27 cellular contexts compared by ENCODE assay signal in genomic region chr20:52433326-52434040, GRCh38.
"Had no signal": no experiment of that assay in that cellular context is flagged by ENCODE, and none has a peak within 500 bp of the region (broad histone marks: within the 10 kb centered on the region; RNA-seq: fewer than 3 reads in every experiment).

No MANE protein-coding gene starts in this region.

- H3K27me3 Mint-ChIP-seq: dendritic cell treated with granulocyte-macrophage colony-stimulating factor and Interleukin-4, amounts not matched to agents 40 ng/mL and 50 ng/mL, for 4 days; naive thymus-derived CD4-positive, alpha-beta T cell had no signal

- H3K4me2 ChIP-seq: neural progenitor cell had no signal

- ATAC-seq: esophagus mucosa; left ventricle myocardium superior; naive thymus-derived CD4-positive, alpha-beta T cell; stimulated activated effector memory CD8-positive, alpha-beta T cell treated with anti-CD3 and anti-CD28 coated beads, Interleukin-12 subunit alpha, Interleukin-12 subunit beta, amount 100 ng/mL, for 72 hours had no signal

- H2AFZ ChIP-seq: neural progenitor cell had no signal

- FAIRE-seq: keratinocyte had no signal

- H3K36me3 ChIP-seq: gastrocnemius medialis, neural progenitor cell, prostate gland, right atrium auricular region, sigmoid colon, stomach, thyroid gland, vagina had no signal

- H3K27ac ChIP-seq: epithelial cell of prostate, gastrocnemius medialis, neural progenitor cell, prostate gland, right atrium auricular region, sigmoid colon, stomach, thyroid gland, vagina had no signal

- H3K27me3 ChIP-seq: gastrocnemius medialis, neural progenitor cell, right atrium auricular region, sigmoid colon, stomach, thyroid gland, vagina had no signal

- DNase-seq: effector CD8-positive, alpha-beta T cell; endodermal cell; foreskin fibroblast; gastrocnemius medialis; head of caudate nucleus; left ventricle myocardium superior; naive thymus-derived CD4-positive, alpha-beta T cell; sigmoid colon; stimulated activated CD4-positive, alpha-beta T cell treated with anti-CD3 and anti-CD28 coated beads, Interleukin-2, amount 100 ng/mL, for 24 hours; stimulated activated CD4-positive, alpha-beta T cell treated with anti-CD3 and anti-CD28 coated beads, Interleukin-4, amount 100 ng/mL, for 24 hours; stimulated activated naive CD4-positive, alpha-beta T cell treated with Interleukin-2 at 50 U/mL for 16 hours; stomach; thyroid gland; trophoblast cell had no signal

- H3K27ac Mint-ChIP-seq: dendritic cell treated with granulocyte-macrophage colony-stimulating factor and Interleukin-4, amounts not matched to agents 40 ng/mL and 50 ng/mL, for 4 days; endodermal cell; memory B cell; mesothelial cell of epicardium; nephron; neural progenitor cell; stimulated activated effector memory CD8-positive, alpha-beta T cell treated with anti-CD3 and anti-CD28 coated beads, Interleukin-12 subunit alpha, Interleukin-12 subunit beta, amount 100 ng/mL, for 72 hours had no signal

- H3K9ac ChIP-seq: neural progenitor cell had no signal

- H3K4me3 ChIP-seq: gastrocnemius medialis, lung, neural progenitor cell, prostate gland, right atrium auricular region, sigmoid colon, stomach, thyroid gland, vagina had no signal

- H3K4me1 Mint-ChIP-seq: memory B cell; mesothelial cell of epicardium; nephron; neural progenitor cell; stimulated activated effector memory CD8-positive, alpha-beta T cell treated with anti-CD3 and anti-CD28 coated beads, Interleukin-12 subunit alpha, Interleukin-12 subunit beta, amount 100 ng/mL, for 72 hours had no signal

- H3K36me3 Mint-ChIP-seq: mesothelial cell of epicardium; neural progenitor cell; stimulated activated effector memory CD8-positive, alpha-beta T cell treated with anti-CD3 and anti-CD28 coated beads, Interleukin-12 subunit alpha, Interleukin-12 subunit beta, amount 100 ng/mL, for 72 hours had no signal

- H3K4me1 ChIP-seq: gastrocnemius medialis, neural progenitor cell, prostate gland, right atrium auricular region, sigmoid colon, stomach, thyroid gland, vagina had no signal

- H3K9me3 ChIP-seq: gastrocnemius medialis, prostate gland, sigmoid colon, stomach, thyroid gland, vagina had no signal

- H3K4me3 Mint-ChIP-seq: dendritic cell treated with granulocyte-macrophage colony-stimulating factor and Interleukin-4, amounts not matched to agents 40 ng/mL and 50 ng/mL, for 4 days; endodermal cell; memory B cell; mesothelial cell of epicardium; naive thymus-derived CD4-positive, alpha-beta T cell; nephron; neural progenitor cell; stimulated activated effector memory CD8-positive, alpha-beta T cell treated with anti-CD3 and anti-CD28 coated beads, Interleukin-12 subunit alpha, Interleukin-12 subunit beta, amount 100 ng/mL, for 72 hours had no signal
